8 cellular contexts compared by ENCODE assay signal in the genomic region with DNA sequence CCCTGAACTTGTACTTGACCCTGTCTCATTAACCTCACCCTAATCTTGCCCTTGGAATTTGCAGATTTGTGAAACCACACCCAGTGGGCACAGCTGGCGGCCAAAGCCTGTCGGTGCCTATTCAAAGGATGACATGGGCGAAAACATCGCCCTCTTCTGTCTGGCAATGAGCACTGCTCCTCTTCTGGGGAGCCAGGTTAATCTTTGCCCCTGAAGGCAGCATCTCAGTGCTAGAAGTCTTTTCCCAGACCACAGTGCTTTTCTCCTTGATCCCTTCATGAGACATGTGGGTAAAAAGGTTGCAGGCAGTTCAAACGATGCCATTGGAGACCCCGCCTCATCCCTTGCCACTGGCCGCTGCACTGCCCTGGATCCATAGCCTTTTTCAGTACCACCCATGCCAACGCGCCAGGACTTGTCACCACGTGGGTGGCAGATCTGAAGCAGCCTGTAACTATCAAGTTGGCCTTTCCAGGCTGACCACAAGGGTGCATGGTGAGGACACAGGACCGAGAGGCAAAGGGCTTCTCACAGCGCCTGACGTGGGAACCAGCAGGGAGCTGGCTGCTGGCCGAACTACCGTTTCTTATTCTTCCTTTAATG. TPM values are rescaled to one million over a fixed set of nuclear protein-coding genes. Genes with fewer than 3 reads are reported as not detected.
DNase-seq lines count a peak whose midpoint lies in the region; ATAC-seq and TF ChIP-seq lines count a peak whose summit lies in the region.

No MANE protein-coding gene starts in this region.

- H3K27me3 ChIP-seq in kidney epithelial cell (ENCODE audit: control insufficient read depth, insufficient read depth, low read length), result no peaks in the 10 kb centered on the region

- CTCF ChIA-PET in activated B cell treated with CpG ODN at 0.5 μM for 24 hours (lab: Charles Lee), result interaction anchor here (0.6 to 4.7 kb wide), 21 partner anchors 9 to 319 kb away, joined by 3 to 116 read pairs (median 6); partner anchors contain the start of genes ABHD6, FLNB, HTD2 and RPP14

- DNase-seq in DMS53 treated with DMSO at 0.1 percent for 48 hours (lab: John Stamatoyannopoulos, UW; ENCODE audit: unreplicated experiment) (peak; percentile 19), H4 (ENCODE audit: low spot score) (peak; percentile 87), NCI-H146 treated with DMSO at 0.1 percent for 48 hours (lab: John Stamatoyannopoulos, UW; ENCODE audit: unreplicated experiment) (peak; percentile 61), activated B cell treated with CpG ODN at 0.5 μM for 24 hours (peak; percentile 42), kidney epithelial cell (ENCODE audit: low read depth) (no peak)
- peak; percentile 27 to 30 for DNase-seq in central memory CD8-positive, alpha-beta T cell (ENCODE audit: low spot score in 2 of 2)
- DNase-seq in stimulated activated CD4-positive, alpha-beta T cell treated with anti-CD3 and anti-CD28 coated beads, Interleukin-2, amount 100 ng/mL, for 24 hours, result peak; percentile 59 to 61

- intact Hi-C loops in activated B cell treated with CpG ODN at 0.5 μM for 24 hours (cut with micrococcal nuclease), result loop anchor here (1.0 kb wide), 6 partner anchors 15 to 83 kb away; partner anchors contain the start of gene ABHD6

- H3K4me3 Mint-ChIP-seq in activated B cell treated with CpG ODN at 0.5 μM for 24 hours, result peak overlapping the region; percentile 74
- peak overlapping the region; percentile 34 for H3K4me3 Mint-ChIP-seq in central memory CD8-positive, alpha-beta T cell
- H3K4me3 Mint-ChIP-seq in activated T-helper 17 cell treated with anti-CD3 and anti-CD28 coated beads, Interleukin-2, amount 50 U/mL, for 72 hours, result no peak overlapping the region

- no peaks in the 10 kb centered on the region for H3K9me3 Mint-ChIP-seq in activated B cell treated with CpG ODN at 0.5 μM for 24 hours
- no peaks in the 10 kb centered on the region for H3K9me3 Mint-ChIP-seq in central memory CD8-positive, alpha-beta T cell
- no peaks in the 10 kb centered on the region for H3K9me3 Mint-ChIP-seq in activated T-helper 17 cell treated with anti-CD3 and anti-CD28 coated beads, Interleukin-2, amount 50 U/mL, for 72 hours

- POLR2A ChIA-PET in activated B cell treated with CpG ODN at 0.5 μM for 24 hours (lab: Charles Lee), result interaction anchor here (0.6 to 9.1 kb wide), 13 partner anchors 13 to 165 kb away, joined by 3 to 286 read pairs (median 7); partner anchors contain the start of gene ABHD6

- no peaks in the 10 kb centered on the region for H3K36me3 ChIP-seq in kidney epithelial cell (ENCODE audit: control insufficient read depth, insufficient read depth, low read length)

- H3K4me1 Mint-ChIP-seq in activated B cell treated with CpG ODN at 0.5 μM for 24 hours, result peaks cover 58% of the 10 kb centered on the region
- H3K4me1 Mint-ChIP-seq in central memory CD8-positive, alpha-beta T cell, result peaks cover 30% of the 10 kb centered on the region
- peaks cover 8% of the 10 kb centered on the region for H3K4me1 Mint-ChIP-seq in activated T-helper 17 cell treated with anti-CD3 and anti-CD28 coated beads, Interleukin-2, amount 50 U/mL, for 72 hours

- peak overlapping the region; percentile 79 for H3K27ac Mint-ChIP-seq in activated B cell treated with CpG ODN at 0.5 μM for 24 hours
- H3K27ac Mint-ChIP-seq in central memory CD8-positive, alpha-beta T cell (ENCODE audit: low read depth), result no peak overlapping the region
- H3K27ac Mint-ChIP-seq in activated T-helper 17 cell treated with anti-CD3 and anti-CD28 coated beads, Interleukin-2, amount 50 U/mL, for 72 hours, result no peak overlapping the region

- peak; percentile 58 for ATAC-seq in activated B cell treated with CpG ODN at 0.5 μM for 24 hours (ENCODE audit: low read depth)
- ATAC-seq in central memory CD8-positive, alpha-beta T cell (replicated peaks; ENCODE audit: extremely low read depth, poor library complexity, severe bottlenecking), result peak; percentile 53
- ATAC-seq in activated T-helper 17 cell treated with anti-CD3 and anti-CD28 coated beads, Interleukin-2, amount 50 U/mL, for 72 hours (replicated peaks), result no peak

- no peak overlapping the region for H3K4me3 ChIP-seq in kidney epithelial cell (ENCODE audit: low read depth, low read length)

- TF ChIP-seq CTCF in activated B cell treated with CpG ODN at 0.5 μM for 24 hours (IDR thresholded peaks at IDR 0.05), result peak; percentile 62
- peak; percentile 84 for TF ChIP-seq CTCF in kidney epithelial cell (IDR thresholded peaks at IDR 0.05; ENCODE audit: insufficient read depth, low read length, poor library complexity, severe bottlenecking)

- H3K36me3 Mint-ChIP-seq in activated B cell treated with CpG ODN at 0.5 μM for 24 hours (ENCODE audit: low read depth), result no peaks in the 10 kb centered on the region
- H3K36me3 Mint-ChIP-seq in central memory CD8-positive, alpha-beta T cell (ENCODE audit: insufficient read depth), result peaks cover 5% of the 10 kb centered on the region
- no peaks in the 10 kb centered on the region for H3K36me3 Mint-ChIP-seq in activated T-helper 17 cell treated with anti-CD3 and anti-CD28 coated beads, Interleukin-2, amount 50 U/mL, for 72 hours (ENCODE audit: low read depth)

- no peaks in the 10 kb centered on the region for H3K27me3 Mint-ChIP-seq in activated B cell treated with CpG ODN at 0.5 μM for 24 hours
- H3K27me3 Mint-ChIP-seq in central memory CD8-positive, alpha-beta T cell, result no peaks in the 10 kb centered on the region
- H3K27me3 Mint-ChIP-seq in activated T-helper 17 cell treated with anti-CD3 and anti-CD28 coated beads, Interleukin-2, amount 50 U/mL, for 72 hours, result no peaks in the 10 kb centered on the region

RNA-seq across cellular contexts. Expression of gene DNASE1L3, which starts 6.5 kb away (rescaled TPM):
- total RNA-seq in H4 (2014; rRNA removed; shearing (Covaris generic)), result not detected in 2 replicates
- total RNA-seq in activated B cell treated with CpG ODN at 0.5 μM for 24 hours (7.2 and 8.1 TPM in 2 replicates), kidney epithelial cell (not detected in 2 replicates)
- total RNA-seq in activated T-helper 17 cell treated with anti-CD3 and anti-CD28 coated beads, Interleukin-2, amount 50 U/mL, for 72 hours, result not detected

RNA-seq across cellular contexts. Expression of gene ABHD6, which starts 20.3 kb away (rescaled TPM):
- total RNA-seq in H4 (2014; rRNA removed; shearing (Covaris generic)), result 7.8 and 10.8 TPM in 2 replicates
- total RNA-seq in activated B cell treated with CpG ODN at 0.5 μM for 24 hours (37.1 and 48.7 TPM in 2 replicates), kidney epithelial cell (7.7 and 7.9 TPM in 2 replicates)
- total RNA-seq in activated T-helper 17 cell treated with anti-CD3 and anti-CD28 coated beads, Interleukin-2, amount 50 U/mL, for 72 hours, result 1 to 10 TPM; 1.8 to 4.9 TPM
